Comparison of ENCODE assay signal across 8 cellular contexts in the genomic region with DNA sequence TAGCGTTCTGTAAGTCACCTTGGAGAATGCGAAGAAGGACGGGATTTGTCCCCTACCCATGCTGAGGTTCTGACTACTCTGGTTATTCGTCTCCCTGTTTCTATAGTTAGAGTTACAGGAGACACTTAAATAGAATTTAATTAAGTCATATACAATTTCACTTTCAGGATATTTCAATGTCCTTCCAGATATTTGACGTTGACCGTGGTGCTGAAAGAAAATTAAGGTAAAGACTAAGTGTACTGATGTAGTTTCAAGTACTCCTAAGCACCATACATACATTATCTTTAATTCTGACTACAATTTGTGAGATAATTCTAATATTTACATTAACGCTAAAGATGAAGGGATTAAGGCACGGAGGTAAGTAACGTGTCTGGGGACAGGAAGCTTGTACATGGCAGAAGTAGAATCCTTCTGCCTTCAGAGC. TPM values are rescaled to one million over a fixed set of nuclear protein-coding genes. Genes with fewer than 3 reads are reported as not detected.
DNase-seq lines count a peak whose midpoint lies in the region; ATAC-seq, FAIRE-seq and TF ChIP-seq lines count a peak whose summit lies in the region.

No MANE protein-coding gene starts in this region.

- H3K4me2 ChIP-seq in keratinocyte (ENCODE audit: control insufficient read depth, extremely low read depth, insufficient read depth, low read depth, low read length): peak overlapping the region; percentile 96

- peak; percentile 0 for ATAC-seq in HG02885 (IDR thresholded peaks at IDR 0.05; ENCODE audit: poor library complexity, unreplicated experiment)

- peak overlapping the region; percentile 86 for H3K27ac ChIP-seq in keratinocyte (ENCODE audit: control insufficient read depth, insufficient read depth, low read length)
- H3K27ac ChIP-seq in substantia nigra (ENCODE audit: low read depth, low read length, poor library complexity, severe bottlenecking): peak overlapping the region; percentile 88

- H4K20me1 ChIP-seq in keratinocyte (ENCODE audit: control insufficient read depth, extremely low read depth, insufficient read depth, low read length): no peaks in the 10 kb centered on the region

- H3K9me3 ChIP-seq in keratinocyte (ENCODE audit: control insufficient read depth, low read depth, low read length): no peaks in the 10 kb centered on the region

- FAIRE-seq in keratinocyte (lab: Jason Lieb, UNC): no peak

- H3K4me1 ChIP-seq in keratinocyte (ENCODE audit: control insufficient read depth, extremely low read depth, insufficient read depth, low read length): peaks cover 4% of the 10 kb centered on the region

- peak overlapping the region; percentile 64 to 86 (median 79) for H3K4me3 ChIP-seq in keratinocyte (ENCODE audit: control insufficient read depth in 2 of 3, extremely low read depth in 1 of 3, insufficient read depth in 2 of 3, low read depth in 1 of 3, low read length in 3 of 3)

- peaks cover 11% of the 10 kb centered on the region for H3K79me2 ChIP-seq in keratinocyte (ENCODE audit: control insufficient read depth, insufficient read depth, low read length)

- peak; percentile 35 for DNase-seq in CD1c-positive myeloid dendritic cell (ENCODE audit: extremely low spot score)
- DNase-seq in amniotic stem cell (lab: John Stamatoyannopoulos, UW): peak; percentile 1
- no peak for DNase-seq in keratinocyte (ENCODE audit: low read depth, low spot score)
- no peak for DNase-seq in substantia nigra (lab: John Stamatoyannopoulos, UW)
- no peak for DNase-seq in cerebellar nuclear complex (lab: John Stamatoyannopoulos, UW)
- DNase-seq in NCI-H128 (lab: John Stamatoyannopoulos, UW; ENCODE audit: unreplicated experiment): no peak
- no peak for DNase-seq in activated gamma-delta T cell (lab: John Stamatoyannopoulos, UW)

- dilution Hi-C loops in keratinocyte (cut with MboI; ENCODE audit: extremely low pct_ligation_motif_present, low sequenced_read_pairs): no loop called here

- no peaks in the 10 kb centered on the region for H3K36me3 ChIP-seq in keratinocyte (ENCODE audit: control insufficient read depth in 2 of 2, extremely low read depth in 1 of 2, insufficient read depth in 2 of 2, low read length in 2 of 2)

- H3K9me1 ChIP-seq in keratinocyte (ENCODE audit: control insufficient read depth, extremely low read depth, insufficient read depth, low read length): peaks cover 2% of the 10 kb centered on the region

- TF ChIP-seq CTCF in keratinocyte (optimal IDR thresholded peaks at IDR 0.05 in 1 of 3, IDR thresholded peaks at IDR 0.05 in 1 of 3, conservative IDR thresholded peaks at IDR 0.05 in 1 of 3; ENCODE audit: extremely low read depth in 1 of 3, insufficient read depth in 2 of 3, low read length in 3 of 3): no peak

- H3K27me3 ChIP-seq in keratinocyte (ENCODE audit: control insufficient read depth, extremely low read depth, insufficient read depth, low read length): no peaks in the 10 kb centered on the region

- H3K9ac ChIP-seq in keratinocyte (ENCODE audit: control insufficient read depth, extremely low read depth, insufficient read depth, low read length): peak overlapping the region; percentile 96

- peak overlapping the region; percentile 98 for H2AFZ ChIP-seq in keratinocyte (ENCODE audit: control insufficient read depth, low read length)

RNA-seq across cellular contexts. Expression of a gene that starts 0.4 kb away (rescaled TPM):
- polyA plus RNA-seq in keratinocyte: 4.2 to 8.1 TPM (median 6.5 TPM) in 3 replicates
- polyA plus RNA-seq in keratinocyte (2011; ENCODE audit: low read depth): 3.1 TPM
- 3.7 and 6.6 TPM in 2 replicates for polyA plus RNA-seq in keratinocyte (2011; cell fraction: cytosol; rRNA removed)
- polyA plus RNA-seq in keratinocyte (2011; cell fraction: nucleus; rRNA removed): 2.9 and 5.3 TPM in 2 replicates
- polyA plus RNA-seq in keratinocyte (2012; ENCODE audit: low replicate concordance): 5.6 and 7.5 TPM in 2 replicates
- 5.6 to 13.6 TPM (median 6.0 TPM) in 3 replicates for polyA minus RNA-seq in keratinocyte
- 8.6 TPM for polyA minus RNA-seq in keratinocyte (2011; cell fraction: cytosol; rRNA and poly(A)+ RNA removed)
- 3.8 and 8.6 TPM in 2 replicates for polyA minus RNA-seq in keratinocyte (2011; cell fraction: nucleus; rRNA and poly(A)+ RNA removed)

Comparison
In these comparisons a context has a peak if more than half of its experiments do, and no peak if none do; other contexts are left out.
1. DNase-seq: peak in CD1c-positive myeloid dendritic cell (single experiment) and amniotic stem cell (single experiment); none in keratinocyte (single experiment), substantia nigra (0 of 49), cerebellar nuclear complex (0 of 2), NCI-H128 (single experiment) and activated gamma-delta T cell (single experiment).